Comparison of ENCODE assay signal across 1 cellular context in the genomic region with DNA sequence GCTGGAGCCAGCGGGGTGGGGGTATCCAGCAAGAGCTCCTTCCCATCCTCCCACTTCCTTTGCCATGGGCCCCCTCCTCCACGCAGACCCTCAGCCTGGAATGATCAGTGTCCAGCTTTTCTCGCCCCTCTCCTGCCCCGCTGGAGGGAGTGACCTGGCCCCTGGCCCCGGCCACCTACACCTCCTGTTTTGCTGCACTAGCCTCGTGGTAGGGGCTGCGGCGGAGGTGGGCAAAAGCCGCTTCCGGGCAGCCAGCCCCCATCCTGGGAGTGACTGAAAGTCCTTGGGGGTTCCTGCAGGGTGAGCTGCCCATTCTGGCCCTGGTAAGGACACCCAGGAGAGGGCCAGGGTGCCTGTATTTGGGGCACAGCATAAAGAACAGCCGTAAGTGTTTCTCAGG.
TF ChIP-seq lines count a peak whose summit lies in the region.

No MANE protein-coding gene starts in this region.

TF ChIP-seq in WTC11, 78 proteins besides CTCF, POLR2A, EP300 and RAD21 (continued from another document):
- TF ChIP-seq, protein P1, sequence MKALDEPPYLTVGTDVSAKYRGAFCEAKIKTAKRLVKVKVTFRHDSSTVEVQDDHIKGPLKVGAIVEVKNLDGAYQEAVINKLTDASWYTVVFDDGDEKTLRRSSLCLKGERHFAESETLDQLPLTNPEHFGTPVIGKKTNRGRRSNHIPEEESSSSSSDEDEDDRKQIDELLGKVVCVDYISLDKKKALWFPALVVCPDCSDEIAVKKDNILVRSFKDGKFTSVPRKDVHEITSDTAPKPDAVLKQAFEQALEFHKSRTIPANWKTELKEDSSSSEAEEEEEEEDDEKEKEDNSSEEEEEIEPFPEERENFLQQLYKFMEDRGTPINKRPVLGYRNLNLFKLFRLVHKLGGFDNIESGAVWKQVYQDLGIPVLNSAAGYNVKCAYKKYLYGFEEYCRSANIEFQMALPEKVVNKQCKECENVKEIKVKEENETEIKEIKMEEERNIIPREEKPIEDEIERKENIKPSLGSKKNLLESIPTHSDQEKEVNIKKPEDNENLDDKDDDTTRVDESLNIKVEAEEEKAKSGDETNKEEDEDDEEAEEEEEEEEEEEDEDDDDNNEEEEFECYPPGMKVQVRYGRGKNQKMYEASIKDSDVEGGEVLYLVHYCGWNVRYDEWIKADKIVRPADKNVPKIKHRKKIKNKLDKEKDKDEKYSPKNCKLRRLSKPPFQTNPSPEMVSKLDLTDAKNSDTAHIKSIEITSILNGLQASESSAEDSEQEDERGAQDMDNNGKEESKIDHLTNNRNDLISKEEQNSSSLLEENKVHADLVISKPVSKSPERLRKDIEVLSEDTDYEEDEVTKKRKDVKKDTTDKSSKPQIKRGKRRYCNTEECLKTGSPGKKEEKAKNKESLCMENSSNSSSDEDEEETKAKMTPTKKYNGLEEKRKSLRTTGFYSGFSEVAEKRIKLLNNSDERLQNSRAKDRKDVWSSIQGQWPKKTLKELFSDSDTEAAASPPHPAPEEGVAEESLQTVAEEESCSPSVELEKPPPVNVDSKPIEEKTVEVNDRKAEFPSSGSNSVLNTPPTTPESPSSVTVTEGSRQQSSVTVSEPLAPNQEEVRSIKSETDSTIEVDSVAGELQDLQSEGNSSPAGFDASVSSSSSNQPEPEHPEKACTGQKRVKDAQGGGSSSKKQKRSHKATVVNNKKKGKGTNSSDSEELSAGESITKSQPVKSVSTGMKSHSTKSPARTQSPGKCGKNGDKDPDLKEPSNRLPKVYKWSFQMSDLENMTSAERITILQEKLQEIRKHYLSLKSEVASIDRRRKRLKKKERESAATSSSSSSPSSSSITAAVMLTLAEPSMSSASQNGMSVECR (CRISPR knock-in tag; IDR thresholded peaks at IDR 0.05; ENCODE audit: borderline replicate concordance) = no peak
- no peak for TF ChIP-seq GTF2I (CRISPR knock-in tag; conservative IDR thresholded peaks at IDR 0.05)
- TF ChIP-seq, protein P2, sequence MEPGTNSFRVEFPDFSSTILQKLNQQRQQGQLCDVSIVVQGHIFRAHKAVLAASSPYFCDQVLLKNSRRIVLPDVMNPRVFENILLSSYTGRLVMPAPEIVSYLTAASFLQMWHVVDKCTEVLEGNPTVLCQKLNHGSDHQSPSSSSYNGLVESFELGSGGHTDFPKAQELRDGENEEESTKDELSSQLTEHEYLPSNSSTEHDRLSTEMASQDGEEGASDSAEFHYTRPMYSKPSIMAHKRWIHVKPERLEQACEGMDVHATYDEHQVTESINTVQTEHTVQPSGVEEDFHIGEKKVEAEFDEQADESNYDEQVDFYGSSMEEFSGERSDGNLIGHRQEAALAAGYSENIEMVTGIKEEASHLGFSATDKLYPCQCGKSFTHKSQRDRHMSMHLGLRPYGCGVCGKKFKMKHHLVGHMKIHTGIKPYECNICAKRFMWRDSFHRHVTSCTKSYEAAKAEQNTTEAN (CRISPR knock-in tag; IDR thresholded peaks at IDR 0.05) = no peak
- no peak for TF ChIP-seq FOXP1 (CRISPR knock-in tag; IDR thresholded peaks at IDR 0.05; ENCODE audit: borderline replicate concordance)
- no peak for TF ChIP-seq NR2C2 (CRISPR knock-in tag; IDR thresholded peaks at IDR 0.05)
- TF ChIP-seq JAZF1 (CRISPR knock-in tag; IDR thresholded peaks at IDR 0.05) = no peak
- TF ChIP-seq ZBTB21 (CRISPR knock-in tag; IDR thresholded peaks at IDR 0.05; ENCODE audit: borderline replicate concordance) = no peak
